31 cellular contexts compared by ENCODE assay signal in genomic region chr6:147936703-147937102, GRCh38.
"Had no signal": no experiment of that assay in that cellular context is flagged by ENCODE, and none has a peak within 500 bp of the region (broad histone marks: within the 10 kb centered on the region; RNA-seq: fewer than 3 reads in every experiment).

No MANE protein-coding gene starts in this region.

- H3K9me3 Mint-ChIP-seq: activated CD4-positive, alpha-beta T cell treated with anti-CD3 and anti-CD28 coated beads, Interleukin-2, amount 10 ng/mL, durations not matched to agents 24 days and 14 days; activated CD8-positive, alpha-beta T cell treated with anti-CD3 and anti-CD28 coated beads for 36 hours; T-helper 2 cell treated with Interferon-gamma antibody and Interleukin-4, amounts not matched to agents 5 μg/mL and 100 μg/mL, for 36 hours had no signal

- H3K4me1 Mint-ChIP-seq: activated CD4-positive, alpha-beta T cell treated with anti-CD3 and anti-CD28 coated beads, Interleukin-2, amount 10 ng/mL, durations not matched to agents 24 days and 14 days; activated naive CD8-positive, alpha-beta T cell treated with anti-CD3 and anti-CD28 coated beads for 36 hours; activated T-helper 17 cell treated with anti-CD3 and anti-CD28 coated beads, Interleukin-2, amount 50 U/mL, for 72 hours; central memory CD8-positive, alpha-beta T cell had no signal

- H3K27me3 Mint-ChIP-seq: activated CD4-positive, alpha-beta T cell treated with anti-CD3 and anti-CD28 coated beads, Interleukin-2, amount 10 ng/mL, durations not matched to agents 24 days and 14 days; activated CD8-positive, alpha-beta T cell treated with anti-CD3 and anti-CD28 coated beads for 36 hours; activated naive CD8-positive, alpha-beta T cell treated with anti-CD3 and anti-CD28 coated beads for 36 hours; central memory CD8-positive, alpha-beta T cell had no signal

- H3K4me3 ChIP-seq: cardiac muscle cell, K562, SJSA1 had no signal

- H3K27ac Mint-ChIP-seq: activated CD4-positive, alpha-beta T cell treated with anti-CD3 and anti-CD28 coated beads, Interleukin-2, amount 10 ng/mL, durations not matched to agents 24 days and 14 days; activated CD8-positive, alpha-beta T cell treated with anti-CD3 and anti-CD28 coated beads for 36 hours; activated naive CD8-positive, alpha-beta T cell treated with anti-CD3 and anti-CD28 coated beads for 36 hours; activated T-cell treated with anti-CD3 and anti-CD28 coated beads, Interleukin-2, amount 50 U/mL, for 72 hours; activated T-helper 17 cell treated with anti-CD3 and anti-CD28 coated beads, Interleukin-2, amount 50 U/mL, for 72 hours; T-helper 1 cell treated with Interleukin-12 subunit alpha and Interleukin-12 subunit beta and Interleukin-4 antibody, amounts not matched to agents 30 μg/mL and 1 μg/mL, for 36 hours; T-helper 2 cell treated with Interferon-gamma antibody and Interleukin-4, amounts not matched to agents 5 μg/mL and 100 μg/mL, for 36 hours had no signal

- H3K27ac ChIP-seq: brain microvascular endothelial cell, cardiac muscle cell, SJSA1 had no signal

- H3K9me3 ChIP-seq: SJSA1, SK-N-SH had no signal

- H3K27me3 ChIP-seq: brain microvascular endothelial cell, cardiac muscle cell, SJSA1 had no signal

- DNase-seq: activated CD4-positive, alpha-beta T cell treated with anti-CD3 and anti-CD28 coated beads, Interleukin-2, amount 10 ng/mL, durations not matched to agents 24 days and 14 days; activated CD4-positive, alpha-beta T cell treated with anti-CD3 and anti-CD28 coated beads, Interleukin-2, amount 50 U/mL, for 4 hours; activated CD8-positive, alpha-beta T cell treated with anti-CD3 and anti-CD28 coated beads for 36 hours; activated effector memory CD4-positive, alpha-beta T cell treated with anti-CD3 and anti-CD28 coated beads, Interleukin-2, amount 50 U/mL, for 16 hours; activated naive CD4-positive, alpha-beta T cell; activated naive CD4-positive, alpha-beta T cell treated with anti-CD3 and anti-CD28 coated beads, Interleukin-2, amount 50 U/mL, for 16 hours; activated naive CD8-positive, alpha-beta T cell treated with anti-CD3 and anti-CD28 coated beads for 36 hours; activated T-cell treated with anti-CD3 and anti-CD28 coated beads, Interleukin-2, amount 50 U/mL, for 1 hour; activated T-cell treated with anti-CD3 and anti-CD28 coated beads, Interleukin-2, amount 50 U/mL, for 72 hours; amniotic stem cell; aorta; brain microvascular endothelial cell; MM.1S; MV-4-11; NCI-H1092; NCI-H1417; NCI-H146; NCI-H187 treated with DMSO at 0.1 percent for 48 hours; NCI-H2081; NCI-H226; NCI-H524 treated with DMSO at 0.1 percent for 48 hours; RPMI8226; SHP77 treated with DMSO at 0.1 percent for 48 hours; SK-N-SH had no signal

- H3K36me3 Mint-ChIP-seq: activated naive CD8-positive, alpha-beta T cell treated with anti-CD3 and anti-CD28 coated beads for 36 hours had no signal

- H3K36me3 ChIP-seq: brain microvascular endothelial cell, cardiac muscle cell, SJSA1 had no signal

- H3K4me3 Mint-ChIP-seq: activated CD4-positive, alpha-beta T cell treated with anti-CD3 and anti-CD28 coated beads, Interleukin-2, amount 10 ng/mL, durations not matched to agents 24 days and 14 days; activated CD8-positive, alpha-beta T cell treated with anti-CD3 and anti-CD28 coated beads for 36 hours; activated naive CD8-positive, alpha-beta T cell treated with anti-CD3 and anti-CD28 coated beads for 36 hours; activated T-cell treated with anti-CD3 and anti-CD28 coated beads, Interleukin-2, amount 50 U/mL, for 72 hours; activated T-helper 17 cell treated with anti-CD3 and anti-CD28 coated beads, Interleukin-2, amount 50 U/mL, for 72 hours; central memory CD8-positive, alpha-beta T cell; T-helper 1 cell treated with Interleukin-12 subunit alpha and Interleukin-12 subunit beta and Interleukin-4 antibody, amounts not matched to agents 30 μg/mL and 1 μg/mL, for 36 hours; T-helper 2 cell treated with Interferon-gamma antibody and Interleukin-4, amounts not matched to agents 5 μg/mL and 100 μg/mL, for 36 hours had no signal
